Comparison of ENCODE assay signal across 1 cellular context in the genomic region with DNA sequence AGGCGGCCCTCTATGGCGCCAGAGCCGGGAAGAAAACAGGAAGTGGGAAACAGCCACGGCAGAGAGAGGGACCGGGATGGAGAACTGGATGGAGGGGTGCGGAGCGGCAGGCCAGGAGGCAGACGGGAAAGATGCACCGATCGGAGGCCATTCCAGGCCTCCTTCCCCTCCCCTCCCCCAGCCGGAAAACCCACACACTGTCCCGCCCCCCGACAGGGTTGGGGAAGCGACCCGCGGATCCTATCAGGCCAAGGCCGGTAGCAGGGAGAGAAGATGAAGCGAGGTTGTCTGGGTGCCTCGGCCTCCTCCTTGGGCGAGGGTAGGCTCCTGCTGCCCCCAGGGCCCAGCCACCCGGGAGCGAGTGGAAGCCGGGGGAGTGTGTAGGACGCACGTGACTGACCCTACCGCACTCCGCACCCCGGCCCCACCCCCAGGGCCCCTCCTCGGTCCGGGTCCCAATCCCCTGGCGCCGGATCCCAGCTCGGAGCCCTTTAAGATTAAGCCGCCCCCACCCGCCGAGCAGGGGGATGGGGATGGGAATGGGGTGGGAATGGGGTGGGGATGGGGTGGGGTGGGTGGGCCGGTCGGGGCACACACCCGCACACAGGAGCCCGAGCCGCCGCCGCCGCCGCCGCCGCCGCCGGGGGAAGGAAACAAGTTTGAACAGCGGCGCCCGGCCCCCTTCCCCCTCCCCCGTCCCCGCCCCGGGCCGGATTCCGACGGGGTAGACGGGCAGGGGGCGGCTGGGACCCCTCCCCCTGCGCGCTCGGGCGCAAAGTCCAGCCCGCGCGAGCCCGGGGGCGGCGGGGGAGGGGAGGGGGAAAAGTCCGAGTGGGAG.
TF ChIP-seq lines count a peak whose summit lies in the region.

No MANE protein-coding gene starts in this region.

TF ChIP-seq in HEK293, 187 proteins besides CTCF, POLR2A, EP300 and RAD21 (continued from another document):
- TF ChIP-seq, protein P1, sequence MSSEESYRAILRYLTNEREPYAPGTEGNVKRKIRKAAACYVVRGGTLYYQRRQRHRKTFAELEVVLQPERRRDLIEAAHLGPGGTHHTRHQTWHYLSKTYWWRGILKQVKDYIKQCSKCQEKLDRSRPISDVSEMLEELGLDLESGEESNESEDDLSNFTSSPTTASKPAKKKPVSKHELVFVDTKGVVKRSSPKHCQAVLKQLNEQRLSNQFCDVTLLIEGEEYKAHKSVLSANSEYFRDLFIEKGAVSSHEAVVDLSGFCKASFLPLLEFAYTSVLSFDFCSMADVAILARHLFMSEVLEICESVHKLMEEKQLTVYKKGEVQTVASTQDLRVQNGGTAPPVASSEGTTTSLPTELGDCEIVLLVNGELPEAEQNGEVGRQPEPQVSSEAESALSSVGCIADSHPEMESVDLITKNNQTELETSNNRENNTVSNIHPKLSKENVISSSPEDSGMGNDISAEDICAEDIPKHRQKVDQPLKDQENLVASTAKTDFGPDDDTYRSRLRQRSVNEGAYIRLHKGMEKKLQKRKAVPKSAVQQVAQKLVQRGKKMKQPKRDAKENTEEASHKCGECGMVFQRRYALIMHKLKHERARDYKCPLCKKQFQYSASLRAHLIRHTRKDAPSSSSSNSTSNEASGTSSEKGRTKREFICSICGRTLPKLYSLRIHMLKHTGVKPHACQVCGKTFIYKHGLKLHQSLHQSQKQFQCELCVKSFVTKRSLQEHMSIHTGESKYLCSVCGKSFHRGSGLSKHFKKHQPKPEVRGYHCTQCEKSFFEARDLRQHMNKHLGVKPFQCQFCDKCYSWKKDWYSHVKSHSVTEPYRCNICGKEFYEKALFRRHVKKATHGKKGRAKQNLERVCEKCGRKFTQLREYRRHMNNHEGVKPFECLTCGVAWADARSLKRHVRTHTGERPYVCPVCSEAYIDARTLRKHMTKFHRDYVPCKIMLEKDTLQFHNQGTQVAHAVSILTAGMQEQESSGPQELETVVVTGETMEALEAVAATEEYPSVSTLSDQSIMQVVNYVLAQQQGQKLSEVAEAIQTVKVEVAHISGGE (tag by site-specific recombination; conservative IDR thresholded peaks at IDR 0.05; ENCODE audit: low read depth): peak; percentile 64
- TF ChIP-seq, protein P2, sequence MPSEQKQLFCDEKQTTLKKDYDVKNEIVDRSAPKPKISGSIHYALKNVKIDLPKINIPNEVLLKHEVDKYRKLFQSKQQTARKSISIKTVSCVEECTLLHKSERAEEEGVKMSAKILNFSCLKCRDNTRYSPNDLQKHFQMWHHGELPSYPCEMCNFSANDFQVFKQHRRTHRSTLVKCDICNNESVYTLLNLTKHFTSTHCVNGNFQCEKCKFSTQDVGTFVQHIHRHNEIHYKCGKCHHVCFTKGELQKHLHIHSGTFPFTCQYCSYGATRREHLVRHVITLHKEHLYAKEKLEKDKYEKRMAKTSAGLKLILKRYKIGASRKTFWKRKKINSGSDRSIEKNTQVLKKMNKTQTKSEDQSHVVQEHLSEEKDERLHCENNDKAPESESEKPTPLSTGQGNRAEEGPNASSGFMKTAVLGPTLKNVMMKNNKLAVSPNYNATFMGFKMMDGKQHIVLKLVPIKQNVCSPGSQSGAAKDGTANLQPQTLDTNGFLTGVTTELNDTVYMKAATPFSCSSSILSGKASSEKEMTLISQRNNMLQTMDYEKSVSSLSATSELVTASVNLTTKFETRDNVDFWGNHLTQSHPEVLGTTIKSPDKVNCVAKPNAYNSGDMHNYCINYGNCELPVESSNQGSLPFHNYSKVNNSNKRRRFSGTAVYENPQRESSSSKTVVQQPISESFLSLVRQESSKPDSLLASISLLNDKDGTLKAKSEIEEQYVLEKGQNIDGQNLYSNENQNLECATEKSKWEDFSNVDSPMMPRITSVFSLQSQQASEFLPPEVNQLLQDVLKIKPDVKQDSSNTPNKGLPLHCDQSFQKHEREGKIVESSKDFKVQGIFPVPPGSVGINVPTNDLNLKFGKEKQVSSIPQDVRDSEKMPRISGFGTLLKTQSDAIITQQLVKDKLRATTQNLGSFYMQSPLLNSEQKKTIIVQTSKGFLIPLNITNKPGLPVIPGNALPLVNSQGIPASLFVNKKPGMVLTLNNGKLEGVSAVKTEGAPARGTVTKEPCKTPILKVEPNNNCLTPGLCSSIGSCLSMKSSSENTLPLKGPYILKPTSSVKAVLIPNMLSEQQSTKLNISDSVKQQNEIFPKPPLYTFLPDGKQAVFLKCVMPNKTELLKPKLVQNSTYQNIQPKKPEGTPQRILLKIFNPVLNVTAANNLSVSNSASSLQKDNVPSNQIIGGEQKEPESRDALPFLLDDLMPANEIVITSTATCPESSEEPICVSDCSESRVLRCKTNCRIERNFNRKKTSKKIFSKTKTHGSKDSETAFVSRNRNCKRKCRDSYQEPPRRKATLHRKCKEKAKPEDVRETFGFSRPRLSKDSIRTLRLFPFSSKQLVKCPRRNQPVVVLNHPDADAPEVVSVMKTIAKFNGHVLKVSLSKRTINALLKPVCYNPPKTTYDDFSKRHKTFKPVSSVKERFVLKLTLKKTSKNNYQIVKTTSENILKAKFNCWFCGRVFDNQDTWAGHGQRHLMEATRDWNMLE (tag by site-specific recombination; conservative IDR thresholded peaks at IDR 0.05; ENCODE audit: low read depth): no peak
- TF ChIP-seq ZNF292 (tag by site-specific recombination; IDR thresholded peaks at IDR 0.05; ENCODE audit: borderline replicate concordance, low read depth) (no peak), SP2 (tag by site-specific recombination; IDR thresholded peaks at IDR 0.05) (peak; percentile 88), ZNF843 (tag by site-specific recombination; IDR thresholded peaks at IDR 0.05) (no peak; the same call in 1 of the 2 replicates), ZNF670 (tag by site-specific recombination; IDR thresholded peaks at IDR 0.05; ENCODE audit: low read depth) (no peak), ZBTB8A (tag by site-specific recombination; IDR thresholded peaks at IDR 0.05) (peak; percentile 33; the same call in 1 of the 2 replicates), YY2 (tag by site-specific recombination; IDR thresholded peaks at IDR 0.05) (peak; percentile 57; the same call in 1 of the 2 replicates), ZNF274 (IDR thresholded peaks at IDR 0.05; ENCODE audit: low read length) (no peak), ZNF274 (tag by site-specific recombination; IDR thresholded peaks at IDR 0.05; ENCODE audit: borderline replicate concordance) (no peak), ZNF621 (tag by site-specific recombination; IDR thresholded peaks at IDR 0.05) (no peak), ZNF707 (tag by site-specific recombination; IDR thresholded peaks at IDR 0.05) (no peak), KLF7 (tag by site-specific recombination; IDR thresholded peaks at IDR 0.05; ENCODE audit: borderline replicate concordance) (0 out of 2 replicates have a peak, but pooled peaks have one; percentile 62), IKZF3 (tag by site-specific recombination; IDR thresholded peaks at IDR 0.05) (peak; percentile 84; the same call in 1 of the 2 replicates), ZNF133 (tag by site-specific recombination; IDR thresholded peaks at IDR 0.05) (no peak), ZNF24 (tag by site-specific recombination; IDR thresholded peaks at IDR 0.05) (peak; percentile 81), ZFP41 (tag by site-specific recombination; IDR thresholded peaks at IDR 0.05; ENCODE audit: borderline replicate concordance) (no peak), ZNF335 (tag by site-specific recombination; conservative IDR thresholded peaks at IDR 0.05) (peak; percentile 86), ZSCAN16 (tag by site-specific recombination; IDR thresholded peaks at IDR 0.05) (no peak), ZNF248 (tag by site-specific recombination; IDR thresholded peaks at IDR 0.05) (no peak)
- TF ChIP-seq, protein P3, sequence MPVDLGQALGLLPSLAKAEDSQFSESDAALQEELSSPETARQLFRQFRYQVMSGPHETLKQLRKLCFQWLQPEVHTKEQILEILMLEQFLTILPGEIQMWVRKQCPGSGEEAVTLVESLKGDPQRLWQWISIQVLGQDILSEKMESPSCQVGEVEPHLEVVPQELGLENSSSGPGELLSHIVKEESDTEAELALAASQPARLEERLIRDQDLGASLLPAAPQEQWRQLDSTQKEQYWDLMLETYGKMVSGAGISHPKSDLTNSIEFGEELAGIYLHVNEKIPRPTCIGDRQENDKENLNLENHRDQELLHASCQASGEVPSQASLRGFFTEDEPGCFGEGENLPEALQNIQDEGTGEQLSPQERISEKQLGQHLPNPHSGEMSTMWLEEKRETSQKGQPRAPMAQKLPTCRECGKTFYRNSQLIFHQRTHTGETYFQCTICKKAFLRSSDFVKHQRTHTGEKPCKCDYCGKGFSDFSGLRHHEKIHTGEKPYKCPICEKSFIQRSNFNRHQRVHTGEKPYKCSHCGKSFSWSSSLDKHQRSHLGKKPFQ (tag by site-specific recombination; IDR thresholded peaks at IDR 0.05): no peak
- TF ChIP-seq, protein P4, sequence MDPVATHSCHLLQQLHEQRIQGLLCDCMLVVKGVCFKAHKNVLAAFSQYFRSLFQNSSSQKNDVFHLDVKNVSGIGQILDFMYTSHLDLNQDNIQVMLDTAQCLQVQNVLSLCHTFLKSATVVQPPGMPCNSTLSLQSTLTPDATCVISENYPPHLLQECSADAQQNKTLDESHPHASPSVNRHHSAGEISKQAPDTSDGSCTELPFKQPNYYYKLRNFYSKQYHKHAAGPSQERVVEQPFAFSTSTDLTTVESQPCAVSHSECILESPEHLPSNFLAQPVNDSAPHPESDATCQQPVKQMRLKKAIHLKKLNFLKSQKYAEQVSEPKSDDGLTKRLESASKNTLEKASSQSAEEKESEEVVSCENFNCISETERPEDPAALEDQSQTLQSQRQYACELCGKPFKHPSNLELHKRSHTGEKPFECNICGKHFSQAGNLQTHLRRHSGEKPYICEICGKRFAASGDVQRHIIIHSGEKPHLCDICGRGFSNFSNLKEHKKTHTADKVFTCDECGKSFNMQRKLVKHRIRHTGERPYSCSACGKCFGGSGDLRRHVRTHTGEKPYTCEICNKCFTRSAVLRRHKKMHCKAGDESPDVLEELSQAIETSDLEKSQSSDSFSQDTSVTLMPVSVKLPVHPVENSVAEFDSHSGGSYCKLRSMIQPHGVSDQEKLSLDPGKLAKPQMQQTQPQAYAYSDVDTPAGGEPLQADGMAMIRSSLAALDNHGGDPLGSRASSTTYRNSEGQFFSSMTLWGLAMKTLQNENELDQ (tag by site-specific recombination; IDR thresholded peaks at IDR 0.05; ENCODE audit: low read depth): no peak
- TF ChIP-seq, protein P5, sequence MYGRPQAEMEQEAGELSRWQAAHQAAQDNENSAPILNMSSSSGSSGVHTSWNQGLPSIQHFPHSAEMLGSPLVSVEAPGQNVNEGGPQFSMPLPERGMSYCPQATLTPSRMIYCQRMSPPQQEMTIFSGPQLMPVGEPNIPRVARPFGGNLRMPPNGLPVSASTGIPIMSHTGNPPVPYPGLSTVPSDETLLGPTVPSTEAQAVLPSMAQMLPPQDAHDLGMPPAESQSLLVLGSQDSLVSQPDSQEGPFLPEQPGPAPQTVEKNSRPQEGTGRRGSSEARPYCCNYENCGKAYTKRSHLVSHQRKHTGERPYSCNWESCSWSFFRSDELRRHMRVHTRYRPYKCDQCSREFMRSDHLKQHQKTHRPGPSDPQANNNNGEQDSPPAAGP (tag by site-specific recombination; IDR thresholded peaks at IDR 0.05): peak; percentile 58; the same call in 1 of the 2 replicates
- TF ChIP-seq, protein P6, sequence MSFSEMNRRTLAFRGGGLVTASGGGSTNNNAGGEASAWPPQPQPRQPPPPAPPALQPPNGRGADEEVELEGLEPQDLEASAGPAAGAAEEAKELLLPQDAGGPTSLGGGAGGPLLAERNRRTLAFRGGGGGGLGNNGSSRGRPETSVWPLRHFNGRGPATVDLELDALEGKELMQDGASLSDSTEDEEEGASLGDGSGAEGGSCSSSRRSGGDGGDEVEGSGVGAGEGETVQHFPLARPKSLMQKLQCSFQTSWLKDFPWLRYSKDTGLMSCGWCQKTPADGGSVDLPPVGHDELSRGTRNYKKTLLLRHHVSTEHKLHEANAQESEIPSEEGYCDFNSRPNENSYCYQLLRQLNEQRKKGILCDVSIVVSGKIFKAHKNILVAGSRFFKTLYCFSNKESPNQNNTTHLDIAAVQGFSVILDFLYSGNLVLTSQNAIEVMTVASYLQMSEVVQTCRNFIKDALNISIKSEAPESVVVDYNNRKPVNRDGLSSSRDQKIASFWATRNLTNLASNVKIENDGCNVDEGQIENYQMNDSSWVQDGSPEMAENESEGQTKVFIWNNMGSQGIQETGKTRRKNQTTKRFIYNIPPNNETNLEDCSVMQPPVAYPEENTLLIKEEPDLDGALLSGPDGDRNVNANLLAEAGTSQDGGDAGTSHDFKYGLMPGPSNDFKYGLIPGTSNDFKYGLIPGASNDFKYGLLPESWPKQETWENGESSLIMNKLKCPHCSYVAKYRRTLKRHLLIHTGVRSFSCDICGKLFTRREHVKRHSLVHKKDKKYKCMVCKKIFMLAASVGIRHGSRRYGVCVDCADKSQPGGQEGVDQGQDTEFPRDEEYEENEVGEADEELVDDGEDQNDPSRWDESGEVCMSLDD (tag by site-specific recombination; IDR thresholded peaks at IDR 0.05): peak; percentile 83
- TF ChIP-seq, protein P7, sequence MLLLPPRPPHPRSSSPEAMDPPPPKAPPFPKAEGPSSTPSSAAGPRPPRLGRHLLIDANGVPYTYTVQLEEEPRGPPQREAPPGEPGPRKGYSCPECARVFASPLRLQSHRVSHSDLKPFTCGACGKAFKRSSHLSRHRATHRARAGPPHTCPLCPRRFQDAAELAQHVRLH (tag by site-specific recombination; IDR thresholded peaks at IDR 0.05): peak; percentile 92
- TF ChIP-seq, protein P8, sequence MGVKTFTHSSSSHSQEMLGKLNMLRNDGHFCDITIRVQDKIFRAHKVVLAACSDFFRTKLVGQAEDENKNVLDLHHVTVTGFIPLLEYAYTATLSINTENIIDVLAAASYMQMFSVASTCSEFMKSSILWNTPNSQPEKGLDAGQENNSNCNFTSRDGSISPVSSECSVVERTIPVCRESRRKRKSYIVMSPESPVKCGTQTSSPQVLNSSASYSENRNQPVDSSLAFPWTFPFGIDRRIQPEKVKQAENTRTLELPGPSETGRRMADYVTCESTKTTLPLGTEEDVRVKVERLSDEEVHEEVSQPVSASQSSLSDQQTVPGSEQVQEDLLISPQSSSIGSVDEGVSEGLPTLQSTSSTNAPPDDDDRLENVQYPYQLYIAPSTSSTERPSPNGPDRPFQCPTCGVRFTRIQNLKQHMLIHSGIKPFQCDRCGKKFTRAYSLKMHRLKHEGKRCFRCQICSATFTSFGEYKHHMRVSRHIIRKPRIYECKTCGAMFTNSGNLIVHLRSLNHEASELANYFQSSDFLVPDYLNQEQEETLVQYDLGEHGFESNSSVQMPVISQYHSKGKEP (tag by site-specific recombination; IDR thresholded peaks at IDR 0.05): no peak
